Comparison of ENCODE assay signal across 9 cellular contexts in genomic region chr10:110357252-110357780, GRCh38. TPM values are rescaled to one million over a fixed set of nuclear protein-coding genes. Genes with fewer than 3 reads are reported as not detected.
DNase-seq lines count a peak whose midpoint lies in the region; ATAC-seq and TF ChIP-seq lines count a peak whose summit lies in the region.
"Had no signal": no experiment of that assay in that cellular context is flagged by ENCODE, and none has a peak within 500 bp of the region (broad histone marks: within the 10 kb centered on the region; RNA-seq: fewer than 3 reads in every experiment).

No MANE protein-coding gene starts in this region.

- H3K36me3 Mint-ChIP-seq in CD4-positive, CD25-positive, alpha-beta regulatory T cell, result no peaks in the 10 kb centered on the region
- H3K36me3 Mint-ChIP-seq: immature natural killer cell had no signal

- no peaks in the 10 kb centered on the region for H3K27me3 Mint-ChIP-seq in CD4-positive, CD25-positive, alpha-beta regulatory T cell

- no peaks in the 10 kb centered on the region for H3K9me3 ChIP-seq in CD4-positive, CD25-positive, alpha-beta regulatory T cell (ENCODE audit: control insufficient read depth in 2 of 2, low read length in 2 of 2)
- no peaks in the 10 kb centered on the region for H3K9me3 ChIP-seq in spleen

- intact Hi-C loops in dorsolateral prefrontal cortex (cut with DNase I) (loop anchor here in 1 of 2 donors (5.0 to 10.0 kb wide), 2 partner anchors 147 to 190 kb away; no protein-coding TSS in a partner anchor), spleen (cut with DNase I; ENCODE audit: low total_unique reads) (no loop called here)

- no peak for TF ChIP-seq POLR2A in spleen (IDR thresholded peaks at IDR 0.05)

- TF ChIP-seq CTCF in dorsolateral prefrontal cortex (IDR thresholded peaks at IDR 0.05 in 54 of 56, conservative IDR thresholded peaks at IDR 0.05 in 2 of 56; ENCODE audit: low read depth in 1 of 56, partially characterized antibody in 56 of 56), result no peak
- TF ChIP-seq CTCF in spleen (IDR thresholded peaks at IDR 0.05 in 8 of 11, conservative IDR thresholded peaks at IDR 0.05 in 3 of 11), result no peak

- H3K27ac Mint-ChIP-seq in CD4-positive, CD25-positive, alpha-beta regulatory T cell, result peak overlapping the region; percentile 95 to 99 (median 97)

- no peaks in the 10 kb centered on the region for H3K27me3 ChIP-seq in CD4-positive, CD25-positive, alpha-beta regulatory T cell (ENCODE audit: control insufficient read depth, insufficient read depth, low read length)
- peaks cover 0 to 9% (median 0%) of the 10 kb centered on the region in 45 donors for H3K27me3 ChIP-seq in dorsolateral prefrontal cortex
- H3K27me3 ChIP-seq in spleen (replicated peaks in 1 of 7), result no peaks in the 10 kb centered on the region

- DNase-seq in CD4-positive, CD25-positive, alpha-beta regulatory T cell, result peak; percentile 14 to 78 (median 27)
- DNase-seq in dorsolateral prefrontal cortex (peak in 6 of 10 donors; percentile 27 to 68 (median 58)), spleen (peak; percentile 80), NCI-H1694 treated with DMSO at 0.1 percent for 48 hours (lab: John Stamatoyannopoulos, UW) (no peak), HuH-7 (ENCODE audit: low spot score) (no peak)

- H3K4me3 Mint-ChIP-seq in CD4-positive, CD25-positive, alpha-beta regulatory T cell, result peak overlapping the region; percentile 76 to 94 (median 88)

- peak overlapping the region; percentile 70 for H3K27ac ChIP-seq in CD4-positive, CD25-positive, alpha-beta regulatory T cell (ENCODE audit: insufficient read depth, low read length, poor library complexity, severe bottlenecking)
- peak overlapping the region in 4 of 59 donors; percentile 20 to 52 (median 36) for H3K27ac ChIP-seq in dorsolateral prefrontal cortex
- peak overlapping the region; percentile 34 to 88 (median 76) for H3K27ac ChIP-seq in spleen

- H3K4me1 Mint-ChIP-seq in CD4-positive, CD25-positive, alpha-beta regulatory T cell, result peaks cover 14 to 61% (median 45%) of the 10 kb centered on the region in 4 donors

- H3K4me1 ChIP-seq in CD4-positive, CD25-positive, alpha-beta regulatory T cell (ENCODE audit: control insufficient read depth, insufficient read depth, low read length, poor library complexity, severe bottlenecking), result peaks cover 46% of the 10 kb centered on the region
- peaks cover 20 to 67% (median 52%) of the 10 kb centered on the region in 6 donors for H3K4me1 ChIP-seq in spleen

- no peaks in the 10 kb centered on the region for H3K36me3 ChIP-seq in CD4-positive, CD25-positive, alpha-beta regulatory T cell (ENCODE audit: control insufficient read depth, insufficient read depth, low read length)
- no peaks in the 10 kb centered on the region for H3K36me3 ChIP-seq in spleen

- peak; percentile 48 to 62 for ATAC-seq in CD4-positive, CD25-positive, alpha-beta regulatory T cell (ENCODE audit: low read depth in 2 of 2)
- peak; percentile 24 for ATAC-seq in HG02610 (IDR thresholded peaks at IDR 0.05; ENCODE audit: unreplicated experiment)
- peak; percentile 52 to 55 for ATAC-seq in activated CD4-positive, CD25-positive, alpha-beta regulatory T cell treated with anti-CD3 and anti-CD28 coated beads, Interleukin-2, amount 50 U/mL, for 24 hours
- no peak for ATAC-seq in HG03460 (IDR thresholded peaks at IDR 0.05; ENCODE audit: unreplicated experiment)

- WGBS in spleen, 5 donors, result 62 to 75% (median 70%) methylated on average over 16 to 17 of the region's 17 CpGs

- H3K9me3 Mint-ChIP-seq in CD4-positive, CD25-positive, alpha-beta regulatory T cell, result peaks cover 0 to 3% (median 0%) of the 10 kb centered on the region in 7 donors
- H3K9me3 Mint-ChIP-seq: immature natural killer cell had no signal

- peak overlapping the region; percentile 81 for H3K4me3 ChIP-seq in CD4-positive, CD25-positive, alpha-beta regulatory T cell (ENCODE audit: low read depth, low read length)
- no peak overlapping the region for H3K4me3 ChIP-seq in dorsolateral prefrontal cortex
- peak overlapping the region in 1 of 8 donors; percentile 41 for H3K4me3 ChIP-seq in spleen

RNA-seq across cellular contexts. Expression of gene SMNDC1, which starts 52.6 kb away (rescaled TPM):
- 52.1 TPM for total RNA-seq in CD4-positive, CD25-positive, alpha-beta regulatory T cell
- 10 to 100 TPM; 17.5 to 19.8 (median 17.8) TPM for polyA plus RNA-seq in CD4-positive, CD25-positive, alpha-beta regulatory T cell
- total RNA-seq in dorsolateral prefrontal cortex (10 to 100 TPM; 17.1 to 34.9 (median 25.4) TPM), spleen (10 to 100 TPM; 16.1 to 34.8 (median 27.3) TPM)
- polyA plus RNA-seq in spleen, result 10 to 100 TPM; 10.3 to 11.5 (median 11.2) TPM

Comparison
In these comparisons a context has a peak if more than half of its experiments do, and no peak if none do; other contexts are left out.
1. DNase-seq: peak in CD4-positive, CD25-positive, alpha-beta regulatory T cell (3 of 3), dorsolateral prefrontal cortex (6 of 10) and spleen (single experiment); none in NCI-H1694 treated with DMSO at 0.1 percent for 48 hours (single experiment) and HuH-7 (single experiment).